ENCODE assay signal across 20 cellular contexts in the genomic region with DNA sequence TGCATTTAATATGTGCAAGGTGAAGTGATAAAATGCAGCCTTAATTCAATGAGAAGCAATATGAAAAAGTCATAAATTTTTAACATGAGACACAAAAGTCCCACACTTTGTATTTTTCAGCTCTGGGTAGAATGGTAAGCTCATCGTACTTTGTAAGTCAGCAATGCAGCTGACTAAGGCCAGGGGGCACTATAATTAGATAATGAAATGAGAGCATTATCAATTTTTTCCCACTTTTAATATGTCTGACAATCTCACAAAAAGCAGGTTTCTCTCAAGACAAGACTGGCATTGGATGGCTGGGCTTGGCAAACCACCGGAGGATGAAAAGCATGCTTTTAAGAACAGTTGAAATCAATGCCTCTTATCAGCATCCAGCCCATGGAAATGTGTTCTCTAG.
DNase-seq lines count a peak whose midpoint lies in the region; ATAC-seq and TF ChIP-seq lines count a peak whose summit lies in the region.
"Had no signal": no experiment of that assay in that cellular context is flagged by ENCODE, and none has a peak within 500 bp of the region (broad histone marks: within the 10 kb centered on the region; RNA-seq: fewer than 3 reads in every experiment).

No MANE protein-coding gene starts in this region.

- no peaks in the 10 kb centered on the region for H3K9me2 ChIP-seq in HCT116 (ENCODE audit: insufficient read depth)

- ATAC-seq in HCT116 (peak; percentile 44; the same call in 1 of the 2 replicates), aorta (ENCODE audit: low FRiP score) (no peak)
- ATAC-seq: activated CD8-positive, alpha-beta T cell treated with anti-CD3 and anti-CD28 coated beads for 36 hours; activated T-helper 17 cell treated with anti-CD3 and anti-CD28 coated beads, Interleukin-2, amount 50 U/mL, for 72 hours had no signal

- no peaks in the 10 kb centered on the region for H3K27me3 Mint-ChIP-seq in nephron (ENCODE audit: low read depth)
- H3K27me3 Mint-ChIP-seq: activated CD8-positive, alpha-beta T cell treated with anti-CD3 and anti-CD28 coated beads for 36 hours; activated T-helper 17 cell treated with anti-CD3 and anti-CD28 coated beads, Interleukin-2, amount 50 U/mL, for 72 hours had no signal

- no peaks in the 10 kb centered on the region for H3K36me3 Mint-ChIP-seq in nephron (ENCODE audit: low read depth)
- H3K36me3 Mint-ChIP-seq: CD4-positive, CD25-positive, alpha-beta regulatory T cell had no signal

- H3K4me1 Mint-ChIP-seq in nephron, result no peaks in the 10 kb centered on the region
- H3K4me1 Mint-ChIP-seq: activated T-helper 17 cell treated with anti-CD3 and anti-CD28 coated beads, Interleukin-2, amount 50 U/mL, for 72 hours had no signal

- H3K27ac ChIP-seq in HCT116 (ENCODE audit: low read depth, low read length) (no peak overlapping the region), brain microvascular endothelial cell (no peak overlapping the region), aorta (ENCODE audit: low read depth in 1 of 2, low read length in 2 of 2) (no peak overlapping the region)
- H3K27ac ChIP-seq: dorsolateral prefrontal cortex, tibial artery had no signal

- no TSS peak for BruUV-seq in HCT116 (replicated peaks; lab: Mats Ljungman, UMichigan)

- H3K27me3 ChIP-seq in BE2C (no peaks in the 10 kb centered on the region), HCT116 (ENCODE audit: insufficient read depth, low read length) (no peaks in the 10 kb centered on the region), brain microvascular endothelial cell (replicated peaks) (no peaks in the 10 kb centered on the region), aorta (ENCODE audit: control insufficient read depth in 1 of 2, insufficient read depth in 2 of 2, low read length in 1 of 2) (no peaks in the 10 kb centered on the region)
- H3K27me3 ChIP-seq: dorsolateral prefrontal cortex, tibial artery had no signal

- RAD21 ChIA-PET in HCT116 (lab: Charles Lee; ENCODE audit: low non-redundant PET in 1 of 2, low total read pairs in 2 of 2, uncharacterized antibody in 2 of 2, unreplicated experiment in 2 of 2), result no interaction called here

- no peak overlapping the region for H2AFZ ChIP-seq in HCT116 (ENCODE audit: low read depth, low read length, poor library complexity, severe bottlenecking)

- no peak for TF ChIP-seq POLR2A in HCT116 (IDR thresholded peaks at IDR 0.05; ENCODE audit: borderline replicate concordance, extremely low read depth, insufficient read depth, insufficient read length)

- H3K9me3 Mint-ChIP-seq in nephron, result no peaks in the 10 kb centered on the region
- H3K9me3 Mint-ChIP-seq: activated CD8-positive, alpha-beta T cell treated with anti-CD3 and anti-CD28 coated beads for 36 hours had no signal

- POLR2A ChIA-PET in HCT116 (lab: Charles Lee), result no interaction called here

- no peaks in the 10 kb centered on the region for H4K20me1 ChIP-seq in HCT116 (ENCODE audit: insufficient read depth)

- no peaks in the 10 kb centered on the region for H3K9me3 ChIP-seq in BE2C
- no peaks in the 10 kb centered on the region for H3K9me3 ChIP-seq in HCT116 (ENCODE audit: control insufficient read depth in 1 of 2, insufficient read depth in 1 of 2, low read depth in 1 of 2, low read length in 2 of 2)
- no peaks in the 10 kb centered on the region for H3K9me3 ChIP-seq in aorta (ENCODE audit: control insufficient read depth, low read length)
- H3K9me3 ChIP-seq: tibial artery had no signal

- H3K4me1 ChIP-seq in BE2C (no peaks in the 10 kb centered on the region; the same call in 1 of the 2 replicates), HCT116 (ENCODE audit: control insufficient read depth in 1 of 2, insufficient read depth in 2 of 2, low read length in 2 of 2) (no peaks in the 10 kb centered on the region), aorta (ENCODE audit: control insufficient read depth in 1 of 2, insufficient read depth in 2 of 2, low read length in 2 of 2) (no peaks in the 10 kb centered on the region)
- H3K4me1 ChIP-seq: tibial artery had no signal

- H3K4me3 ChIP-seq in BE2C (ENCODE audit: low read depth, low read length), result no peak overlapping the region
- no peak overlapping the region for H3K4me3 ChIP-seq in HCT116 (replicated peaks in 1 of 2; ENCODE audit: low read depth in 1 of 2, low read length in 2 of 2)
- no peak overlapping the region for H3K4me3 ChIP-seq in brain microvascular endothelial cell (ENCODE audit: low read depth, low read length)
- H3K4me3 ChIP-seq in aorta (ENCODE audit: low read length in 2 of 2), result no peak overlapping the region
- H3K4me3 ChIP-seq: dorsolateral prefrontal cortex, tibial artery had no signal

- DNase-seq in BE2C (no peak), HCT116 (ENCODE audit: low read depth, low spot score) (no peak), brain microvascular endothelial cell (no peak), NCI-H2227 treated with DMSO at 0.1 percent for 48 hours (lab: John Stamatoyannopoulos, UW) (no peak), mucosa of gallbladder (ENCODE audit: low spot score) (no peak), aorta (no peak), NCI-H1048 (lab: John Stamatoyannopoulos, UW) (no peak)
- DNase-seq: activated CD8-positive, alpha-beta T cell treated with anti-CD3 and anti-CD28 coated beads for 36 hours; amniotic stem cell; CD4-positive, CD25-positive, alpha-beta regulatory T cell; dorsolateral prefrontal cortex; foreskin melanocyte; GOT3; Kasumi-1; NCI-H1930; NCI-H748 treated with DMSO at 0.1 percent for 48 hours; stimulated activated CD8-positive, alpha-beta memory T cell treated with anti-CD3 and anti-CD28 coated beads, Interleukin-4, amount 100 ng/mL, for 48 hours; tibial artery had no signal

- in situ Hi-C loops in brain microvascular endothelial cell (cut with HindIII; ENCODE audit: low pct_ligation_motif_present, low sequenced_read_pairs), result no loop called here

- TF ChIP-seq CTCF in BE2C (IDR thresholded peaks at IDR 0.05; ENCODE audit: low read depth, low read length), result peak; percentile 40
- peak in 2 of 3 experiments; percentile 36 to 57; a peak in 3 of 6 replicates for TF ChIP-seq CTCF in HCT116 (IDR thresholded peaks at IDR 0.05 in 2 of 3, conservative IDR thresholded peaks at IDR 0.05 in 1 of 3; ENCODE audit: borderline replicate concordance in 1 of 3, insufficient read depth in 1 of 3, low read depth in 2 of 3, low read length in 2 of 3)
- peak; percentile 55 for TF ChIP-seq CTCF in brain microvascular endothelial cell (IDR thresholded peaks at IDR 0.05; ENCODE audit: low read depth, low read length, missing control alignments)
- peak in 2 of 3 experiments; percentile 17 to 25 for TF ChIP-seq CTCF in nephron (IDR thresholded peaks at IDR 0.05; ENCODE audit: unreplicated experiment in 3 of 3)

- H3K4me3 Mint-ChIP-seq in nephron, result no peak overlapping the region
- H3K4me3 Mint-ChIP-seq: activated CD8-positive, alpha-beta T cell treated with anti-CD3 and anti-CD28 coated beads for 36 hours; activated T-helper 17 cell treated with anti-CD3 and anti-CD28 coated beads, Interleukin-2, amount 50 U/mL, for 72 hours; CD4-positive, CD25-positive, alpha-beta regulatory T cell had no signal

- 68 to 82% methylated on average over 2 of the region's 2 CpGs for WGBS in aorta, 2 donors

- intact Hi-C loops in HCT116 (cut with micrococcal nuclease) (no loop called here), aorta (cut with DNase I) (no loop called here)

- CTCF ChIA-PET in HCT116 (lab: Charles Lee), result interaction anchor here (0.8 to 1.4 kb wide), 8 partner anchors 8 to 70 kb away, joined by 3 to 13 read pairs (median 3); no protein-coding TSS in a partner anchor

- TF ChIP-seq RAD21 in HCT116 (IDR thresholded peaks at IDR 0.05; ENCODE audit: low read depth), result no peak

- no peaks in the 10 kb centered on the region for H3K79me2 ChIP-seq in HCT116 (ENCODE audit: insufficient read depth, low read length)

- H3K4me2 ChIP-seq in HCT116 (ENCODE audit: low read length), result no peak overlapping the region

- H3K36me3 ChIP-seq in BE2C (no peaks in the 10 kb centered on the region), HCT116 (ENCODE audit: control insufficient read depth in 1 of 2, insufficient read depth in 2 of 2, low read length in 2 of 2) (no peaks in the 10 kb centered on the region), brain microvascular endothelial cell (replicated peaks) (no peaks in the 10 kb centered on the region), aorta (ENCODE audit: control insufficient read depth in 1 of 2, insufficient read depth in 2 of 2, low read length in 1 of 2) (no peaks in the 10 kb centered on the region)
- H3K36me3 ChIP-seq: tibial artery had no signal

- no peak overlapping the region for H3K9ac ChIP-seq in HCT116 (ENCODE audit: low read length)

- no peak overlapping the region for H3K27ac Mint-ChIP-seq in nephron
- H3K27ac Mint-ChIP-seq: activated CD8-positive, alpha-beta T cell treated with anti-CD3 and anti-CD28 coated beads for 36 hours; activated T-helper 17 cell treated with anti-CD3 and anti-CD28 coated beads, Interleukin-2, amount 50 U/mL, for 72 hours; CD4-positive, CD25-positive, alpha-beta regulatory T cell had no signal

TF ChIP-seq in HCT116, 20 proteins besides CTCF, POLR2A, EP300 and RAD21 (continues in another document):
- TF ChIP-seq EZH2 (IDR thresholded peaks at IDR 0.05) (no peak), FOSL1 (IDR thresholded peaks at IDR 0.05; ENCODE audit: low read depth) (no peak), CEBPB (IDR thresholded peaks at IDR 0.05; ENCODE audit: low read depth) (no peak), SP1 (IDR thresholded peaks at IDR 0.05; ENCODE audit: low read depth) (no peak), MAX (IDR thresholded peaks at IDR 0.05) (no peak)
- TF ChIP-seq, protein P1, sequence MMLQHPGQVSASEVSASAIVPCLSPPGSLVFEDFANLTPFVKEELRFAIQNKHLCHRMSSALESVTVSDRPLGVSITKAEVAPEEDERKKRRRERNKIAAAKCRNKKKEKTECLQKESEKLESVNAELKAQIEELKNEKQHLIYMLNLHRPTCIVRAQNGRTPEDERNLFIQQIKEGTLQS (IDR thresholded peaks at IDR 0.05), result no peak
